In the genomic region with DNA sequence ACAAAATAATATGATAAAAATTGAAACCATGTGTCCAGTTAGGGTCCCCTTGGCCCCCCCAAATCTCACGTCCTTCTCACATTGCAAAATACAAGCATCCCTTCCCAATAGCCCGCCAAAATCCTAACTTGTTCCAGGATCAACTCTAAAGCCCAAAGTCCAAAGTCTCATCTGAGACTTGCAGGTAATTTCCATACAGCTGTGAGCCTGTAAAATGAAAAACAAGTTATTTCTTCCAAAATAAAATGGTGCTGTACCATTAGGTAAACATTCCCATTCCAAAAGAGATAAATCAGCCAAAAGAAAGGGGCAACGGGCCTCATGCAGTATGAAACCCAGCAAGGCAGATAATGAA, we compare ENCODE assay signal across 15 cellular contexts. TPM values are rescaled to one million over a fixed set of nuclear protein-coding genes. Genes with fewer than 3 reads are reported as not detected.
DNase-seq lines count a peak whose midpoint lies in the region; ATAC-seq, FAIRE-seq and TF ChIP-seq lines count a peak whose summit lies in the region.
"Had no signal": no experiment of that assay in that cellular context is flagged by ENCODE, and none has a peak within 500 bp of the region (broad histone marks: within the 10 kb centered on the region; RNA-seq: fewer than 3 reads in every experiment).

No MANE protein-coding gene starts in this region.

- H3K18ac ChIP-seq in H1 (ENCODE audit: extremely low read depth, low read length), result no peak overlapping the region

- no peak for TF ChIP-seq EP300 in H1 (IDR thresholded peaks at IDR 0.05; ENCODE audit: borderline replicate concordance in 1 of 2, low read depth in 2 of 2, low read length in 2 of 2)

- no peak overlapping the region for H3K9ac ChIP-seq in H1 (replicated peaks in 1 of 4; ENCODE audit: extremely low read depth in 1 of 4, low read depth in 3 of 4, low read length in 3 of 4)
- H3K9ac ChIP-seq in liver (ENCODE audit: low read depth in 1 of 2, low read length in 2 of 2), result no peak overlapping the region

- no TSS peak for BruUV-seq in Caco-2 (replicated peaks; lab: Mats Ljungman, UMichigan)

- no peak overlapping the region for H3K4me3 Mint-ChIP-seq in Caco-2 (ENCODE audit: unreplicated experiment)
- H3K4me3 Mint-ChIP-seq in natural killer cell, result no peak overlapping the region
- H3K4me3 Mint-ChIP-seq: CD4-positive, alpha-beta T cell; H9 had no signal

- H2BK5ac ChIP-seq in H1 (ENCODE audit: low read depth, low read length), result no peak overlapping the region

- H4K91ac ChIP-seq in H1 (replicated peaks; ENCODE audit: insufficient read length, low read length), result no peak overlapping the region

- no peak overlapping the region for H4K8ac ChIP-seq in H1 (ENCODE audit: extremely low read depth, insufficient read depth, low read length)

- no peak for TF ChIP-seq POLR2A in H1 (IDR thresholded peaks at IDR 0.05; ENCODE audit: control extremely low read depth in 1 of 2, low read depth in 2 of 2, low read length in 2 of 2)

- H3K4me1 ChIP-seq in Caco-2 (peaks cover 14% of the 10 kb centered on the region), H1 (replicated peaks in 1 of 4; ENCODE audit: control insufficient read depth in 3 of 4, insufficient read depth in 4 of 4, low read length in 3 of 4) (peaks cover 7 to 15% (median 10%) of the 10 kb centered on the region in 4 experiments), liver (ENCODE audit: control insufficient read depth in 4 of 4, insufficient read depth in 4 of 4, low read length in 3 of 4) (peaks cover 0 to 16% (median 13%) of the 10 kb centered on the region in 4 donors)
- H3K4me1 ChIP-seq: A549 had no signal

- no peaks in the 10 kb centered on the region for H3K79me2 ChIP-seq in H1 (ENCODE audit: control insufficient read depth in 1 of 2, insufficient read depth in 2 of 2, low read length in 2 of 2)

- H3K27me3 Mint-ChIP-seq in Caco-2 (ENCODE audit: insufficient read depth, unreplicated experiment) (no peaks in the 10 kb centered on the region), natural killer cell (ENCODE audit: low read depth in 2 of 2) (peaks cover 0 to 4% of the 10 kb centered on the region in 2 donors)
- H3K27me3 Mint-ChIP-seq: CD4-positive, alpha-beta T cell had no signal

- CTCF ChIA-PET in Caco-2 (lab: Charles Lee) (interaction anchor here (0.6 to 7.0 kb wide), 24 partner anchors 9 to 1275 kb away, joined by 3 to 153 read pairs (median 6); no protein-coding TSS in a partner anchor), H1 (lab: Charles Lee; ENCODE audit: partially characterized antibody) (interaction anchor here (0.6 to 15.2 kb wide), 39 partner anchors 9 to 354 kb away, joined by 3 to 352 read pairs (median 7); no protein-coding TSS in a partner anchor)

- no peak overlapping the region for H3K56ac ChIP-seq in H1 (replicated peaks; ENCODE audit: insufficient read length, low read depth, low read length)

- no peak overlapping the region for H3K4ac ChIP-seq in H1 (replicated peaks; ENCODE audit: insufficient read length, low read depth, low read length)

- H3K27ac ChIP-seq in H1 (ENCODE audit: low read depth, low read length) (no peak overlapping the region), liver (ENCODE audit: low read depth in 1 of 2, low read length in 2 of 2) (no peak overlapping the region)
- H3K27ac ChIP-seq: 22Rv1, A549, C4-2B had no signal

- no peak overlapping the region for H2AFZ ChIP-seq in H1 (ENCODE audit: low read length)

- no peak overlapping the region for H2BK120ac ChIP-seq in H1 (replicated peaks; ENCODE audit: low read depth, low read length)

- H3K23me2 ChIP-seq in H1 (ENCODE audit: low read depth, low read length), result peaks cover 2% of the 10 kb centered on the region; the same call in 1 of the 2 replicates

- TF ChIP-seq CTCF in Caco-2 (IDR thresholded peaks at IDR 0.05; ENCODE audit: insufficient read depth in 1 of 2, low read depth in 1 of 2, low read length in 1 of 2, severe bottlenecking in 1 of 2, unreplicated experiment in 1 of 2) (no peak), H1 (IDR thresholded peaks at IDR 0.05; ENCODE audit: control extremely low read depth in 1 of 3, insufficient read depth in 1 of 3, low read depth in 1 of 3, low read length in 3 of 3) (no peak), liver (IDR thresholded peaks at IDR 0.05; ENCODE audit: low read depth, low read length, missing input control) (no peak), natural killer cell (IDR thresholded peaks at IDR 0.05) (no peak)

- 91% methylated on average over 3 of the region's 3 CpGs; no CpG with 5 or more reads in 1 of the 2 experiments for WGBS in H1 (ENCODE audit: extremely low coverage in 1 of 2, insufficient coverage in 1 of 2, insufficient read length in 1 of 2, insufficient replicate concordance in 2 of 2, low coverage in 1 of 2, low lambda C conversion rate in 2 of 2, missing lambda C conversion rate in 1 of 2), 2 experiments
- 19% methylated on average over 3 of the region's 3 CpGs for WGBS in liver

- H2BK12ac ChIP-seq in H1 (ENCODE audit: low read depth, low read length), result 0 out of 2 replicates have a peak overlapping the region, but pooled peaks have one; percentile 39

- H2BK15ac ChIP-seq in H1 (ENCODE audit: low read length), result peak overlapping the region; percentile 48; the same call in 1 of the 2 replicates

- H3K36me3 ChIP-seq in Caco-2 (ENCODE audit: control insufficient read depth, insufficient read depth, low read length), result no peaks in the 10 kb centered on the region
- no peaks in the 10 kb centered on the region for H3K36me3 ChIP-seq in H1 (ENCODE audit: control insufficient read depth in 2 of 4, insufficient read depth in 4 of 4, low read length in 3 of 4)
- H3K36me3 ChIP-seq in liver (ENCODE audit: control insufficient read depth in 4 of 4, insufficient read depth in 3 of 4, low read depth in 1 of 4, low read length in 3 of 4), result no peaks in the 10 kb centered on the region

- no peak overlapping the region for H2AK5ac ChIP-seq in H1 (ENCODE audit: low read depth, low read length)

- H3K9me3 ChIP-seq in Caco-2 (no peaks in the 10 kb centered on the region), H1 (ENCODE audit: insufficient read depth in 2 of 2, low read depth in 1 of 2, low read length in 1 of 2) (no peaks in the 10 kb centered on the region), liver (ENCODE audit: control insufficient read depth in 4 of 4, low read length in 3 of 4) (no peaks in the 10 kb centered on the region)
- H3K9me3 ChIP-seq: A549 had no signal

- no peak overlapping the region for H3K4me2 ChIP-seq in H1 (ENCODE audit: insufficient read depth in 1 of 2, low read depth in 2 of 2, low read length in 2 of 2)
- H3K4me2 ChIP-seq: A549 had no signal

- no peak overlapping the region for H3K23ac ChIP-seq in H1 (ENCODE audit: insufficient read length)

- TF ChIP-seq RAD21 in H1 (IDR thresholded peaks at IDR 0.05 in 1 of 2, conservative IDR thresholded peaks at IDR 0.05 in 1 of 2; ENCODE audit: low read depth in 2 of 2, low read length in 2 of 2), result no peak
- no peak for TF ChIP-seq RAD21 in liver (IDR thresholded peaks at IDR 0.05)

- H3K4me1 Mint-ChIP-seq in Caco-2 (ENCODE audit: low read depth, unreplicated experiment) (peaks cover 22% of the 10 kb centered on the region), natural killer cell (peaks cover 0 to 3% of the 10 kb centered on the region in 2 donors)

- H3K4me3 ChIP-seq in Caco-2 (ENCODE audit: low read depth, low read length) (no peak overlapping the region), H1 (ENCODE audit: extremely low read depth in 1 of 4, insufficient read depth in 2 of 4, low read depth in 3 of 4, low read length in 4 of 4) (no peak overlapping the region), liver (ENCODE audit: low read depth in 1 of 3, low read length in 3 of 3) (no peak overlapping the region)
- H3K4me3 ChIP-seq: A549 had no signal

- H3K36me3 Mint-ChIP-seq in Caco-2 (ENCODE audit: insufficient read depth, unreplicated experiment) (no peaks in the 10 kb centered on the region), natural killer cell (no peaks in the 10 kb centered on the region)

- POLR2A ChIA-PET in Caco-2 (lab: Charles Lee), result no interaction called here
- POLR2A ChIA-PET in H1 (lab: Charles Lee; ENCODE audit: partially characterized antibody), result interaction anchor here (1.1 to 2.6 kb wide), 4 partner anchors 41 to 206 kb away, joined by 3 to 14 read pairs (median 5); no protein-coding TSS in a partner anchor

- no peak for ATAC-seq in natural killer cell

- FAIRE-seq in H1 (lab: Jason Lieb, UNC), result no peak

- H3K27me3 ChIP-seq in Caco-2 (replicated peaks; ENCODE audit: control insufficient read depth, insufficient read depth, low read length) (no peaks in the 10 kb centered on the region), H1 (replicated peaks in 1 of 4; ENCODE audit: control insufficient read depth in 3 of 4, extremely low read depth in 1 of 4, insufficient read depth in 3 of 4, low read length in 3 of 4) (no peaks in the 10 kb centered on the region), liver (ENCODE audit: control insufficient read depth in 4 of 4, insufficient read depth in 4 of 4, low read length in 3 of 4) (no peaks in the 10 kb centered on the region)

- H3K9me3 Mint-ChIP-seq in Caco-2 (ENCODE audit: unreplicated experiment) (peaks cover 6% of the 10 kb centered on the region), natural killer cell (peaks cover 3 to 4% of the 10 kb centered on the region in 2 donors)
- H3K9me3 Mint-ChIP-seq: CD4-positive, alpha-beta T cell had no signal

- H3K79me1 ChIP-seq in H1 (ENCODE audit: low read depth, low read length), result peaks cover 5% of the 10 kb centered on the region; the same call in 1 of the 2 replicates

- intact Hi-C loops in Caco-2 (cut with micrococcal nuclease; ENCODE audit: unreplicated experiment) (loop anchor here (1.0 to 5.0 kb wide), 10 partner anchors 23 to 205 kb away; no protein-coding TSS in a partner anchor), natural killer cell (cut with micrococcal nuclease) (loop anchor here (2.0 kb wide), 1 partner anchor 205 kb away; no protein-coding TSS in a partner anchor)

- H2BK20ac ChIP-seq in H1 (ENCODE audit: low read length), result 0 out of 2 replicates have a peak overlapping the region, but pooled peaks have one; percentile 43

- H4K20me1 ChIP-seq in H1 (replicated peaks in 1 of 2; ENCODE audit: control insufficient read depth in 1 of 2, insufficient read depth in 2 of 2, low read length in 2 of 2), result peaks cover 0 to under 1% of the 10 kb centered on the region in 2 experiments

- DNase-seq in Caco-2 (no peak), H1 (ENCODE audit: low read depth in 1 of 2, low spot score in 2 of 2) (no peak), superior temporal gyrus (ENCODE audit: extremely low spot score) (peak; percentile 2), DMS114 treated with DMSO at 0.1 percent for 48 hours (lab: John Stamatoyannopoulos, UW; ENCODE audit: unreplicated experiment) (no peak), natural killer cell (no peak), epidermal melanocyte (ENCODE audit: insufficient read length, low spot score) (no peak)
- DNase-seq: CD4-positive, alpha-beta T cell; GF-D8; GOT3 had no signal

- H3K27ac Mint-ChIP-seq in Caco-2 (ENCODE audit: unreplicated experiment) (peak overlapping the region; percentile 52), natural killer cell (no peak overlapping the region)
- H3K27ac Mint-ChIP-seq: CD4-positive, alpha-beta T cell; H9 had no signal

- H3K14ac ChIP-seq in H1 (ENCODE audit: insufficient read length), result no peak overlapping the region

- no peak overlapping the region for H4K5ac ChIP-seq in H1 (ENCODE audit: insufficient read length, low read depth, low read length)

RNA-seq across cellular contexts. Expression of a gene that starts 51.0 kb away (rescaled TPM):
- total RNA-seq in Caco-2 (2022), result 60.6 and 63.6 TPM in 2 replicates
- 36.5 and 40.4 TPM in 2 replicates for total RNA-seq in H1 (2021; fragmentation: NEBNext Ultra II Directional; extraction: Animal tissue kit (Norgen Biotek cat#: 25700))
- 13.8 and 20.3 TPM in 2 replicates for polyA plus RNA-seq in H1 (2011; rRNA removed)
- polyA plus RNA-seq in H1 (2011; cell fraction: cytosol; rRNA removed), result 20.7 TPM
- polyA plus RNA-seq in H1 (2011; cell fraction: nucleus; rRNA removed), result 44.2 TPM
- 24.1 to 31.8 TPM (median 27.2 TPM) in 4 replicates for polyA plus RNA-seq in H1 (2012, experiment 1 of 2)
- 7.2 TPM for polyA plus RNA-seq in H1 (2012, experiment 2 of 2)
- 17.9 TPM for polyA plus RNA-seq in H1 (2013, experiment 1 of 2)
- 15.9 TPM for polyA plus RNA-seq in H1 (2013, experiment 2 of 2)
- polyA minus RNA-seq in H1 (2011; rRNA and poly(A)+ RNA removed), result 40.8 and 57.2 TPM in 2 replicates
- 26.1 TPM for polyA minus RNA-seq in H1 (2011; cell fraction: cytosol; rRNA and poly(A)+ RNA removed)
- polyA minus RNA-seq in H1 (2011; cell fraction: nucleus; rRNA and poly(A)+ RNA removed), result 66.4 TPM
- 10 to 100 TPM in 1 of 2 donors, 1 to 10 TPM in 1; 5.8 to 18.7 TPM for total RNA-seq in liver
- 10 to 100 TPM in 1 of 2 donors, 1 to 10 TPM in 1; 8.6 to 12.8 TPM for polyA plus RNA-seq in liver
- not detected for total RNA-seq in natural killer cell
- total RNA-seq: CD4-positive, alpha-beta T cell had no signal
- polyA plus RNA-seq: BJ had no signal

Comparison
In these comparisons a context has a peak if more than half of its experiments do, and no peak if none do; other contexts are left out.
1. RNA of a gene that starts 51.0 kb away (total RNA-seq): 60.6 to 63.6 TPM in Caco-2, 36.5 to 40.4 TPM in H1 and 5.8 to 18.7 TPM in liver; not detected in natural killer cell; every median in the first group is over 4 times any median in the second.